In genomic region chr11:36333897-36334296, GRCh38 we compare ENCODE assay signal across 10 cellular contexts. TPM values are rescaled to one million over a fixed set of nuclear protein-coding genes. Genes with fewer than 3 reads are reported as not detected.
A peak's percentile ranks its signal among the peaks of the same experiment; 100 is the strongest.
DNase-seq lines count a peak whose midpoint lies in the region; ATAC-seq, FAIRE-seq and TF ChIP-seq lines count a peak whose summit lies in the region.
"Had no signal": no experiment of that assay in that cellular context is flagged by ENCODE, and none has a peak within 500 bp of the region (broad histone marks: within the 10 kb centered on the region; RNA-seq: fewer than 3 reads in every experiment).

No MANE protein-coding gene starts in this region.

- H3K9me3 ChIP-seq in keratinocyte (ENCODE audit: control insufficient read depth, low read depth, low read length): no peaks in the 10 kb centered on the region
- H3K9me3 ChIP-seq: esophagus squamous epithelium had no signal

- no peak overlapping the region for H3K27ac Mint-ChIP-seq in WTC11

- POLR2A ChIA-PET in WTC11 (lab: Charles Lee): no interaction called here

- H3K36me3 Mint-ChIP-seq in WTC11: no peaks in the 10 kb centered on the region

- peak overlapping the region; percentile 58 for H3K27ac ChIP-seq in keratinocyte (ENCODE audit: control insufficient read depth, insufficient read depth, low read length)
- H3K27ac ChIP-seq: esophagus squamous epithelium, RWPE1 had no signal

- H3K9ac ChIP-seq in keratinocyte (ENCODE audit: control insufficient read depth, extremely low read depth, insufficient read depth, low read length): no peak overlapping the region

- peaks cover 9% of the 10 kb centered on the region for H3K27me3 Mint-ChIP-seq in WTC11 (ENCODE audit: low read depth)

- no peak overlapping the region for H3K4me3 Mint-ChIP-seq in WTC11

- peaks cover 4% of the 10 kb centered on the region for H3K27me3 ChIP-seq in keratinocyte (ENCODE audit: control insufficient read depth, extremely low read depth, insufficient read depth, low read length)
- H3K27me3 ChIP-seq: esophagus squamous epithelium had no signal

- peaks cover 8% of the 10 kb centered on the region for H3K4me1 ChIP-seq in keratinocyte (ENCODE audit: control insufficient read depth, extremely low read depth, insufficient read depth, low read length)

- peaks cover 15% of the 10 kb centered on the region for H3K9me3 Mint-ChIP-seq in WTC11

- 0 out of 2 replicates have a peak, but pooled peaks cover 3% of the 10 kb centered on the region for H3K4me1 Mint-ChIP-seq in WTC11

- no peaks in the 10 kb centered on the region for H3K36me3 ChIP-seq in keratinocyte (ENCODE audit: control insufficient read depth in 2 of 2, extremely low read depth in 1 of 2, insufficient read depth in 2 of 2, low read length in 2 of 2)
- H3K36me3 ChIP-seq: esophagus squamous epithelium had no signal

- H4K20me1 ChIP-seq in keratinocyte (ENCODE audit: control insufficient read depth, extremely low read depth, insufficient read depth, low read length): no peaks in the 10 kb centered on the region

- CTCF ChIA-PET in WTC11 (lab: Charles Lee): no interaction called here

- H3K79me2 ChIP-seq in keratinocyte (ENCODE audit: control insufficient read depth, insufficient read depth, low read length): no peaks in the 10 kb centered on the region

- ATAC-seq in GM18861 (IDR thresholded peaks at IDR 0.05; ENCODE audit: unreplicated experiment): peak; percentile 51
- peak; percentile 100 for ATAC-seq in WTC11
- no peak for ATAC-seq in HG03521 (IDR thresholded peaks at IDR 0.05; ENCODE audit: unreplicated experiment)

- DNase-seq in HT-29 (ENCODE audit: low spot score): peak; percentile 59
- peak; percentile 31 for DNase-seq in WTC11 (ENCODE audit: low spot score)
- no peak for DNase-seq in keratinocyte (ENCODE audit: low read depth, low spot score)
- DNase-seq in putamen (ENCODE audit: low spot score): no peak
- DNase-seq in Ammon's horn (ENCODE audit: low spot score): no peak
- DNase-seq in NCI-H1092 (lab: John Stamatoyannopoulos, UW): no peak
- DNase-seq: esophagus squamous epithelium had no signal

- no peaks in the 10 kb centered on the region for H3K9me1 ChIP-seq in keratinocyte (ENCODE audit: control insufficient read depth, extremely low read depth, insufficient read depth, low read length)

- FAIRE-seq in keratinocyte (lab: Jason Lieb, UNC): peak; percentile 43

- H2AFZ ChIP-seq in keratinocyte (ENCODE audit: control insufficient read depth, low read length): no peak overlapping the region

- dilution Hi-C loops in keratinocyte (cut with MboI; ENCODE audit: extremely low pct_ligation_motif_present, low sequenced_read_pairs): no loop called here

- no peak overlapping the region for H3K4me3 ChIP-seq in keratinocyte (ENCODE audit: control insufficient read depth in 2 of 3, extremely low read depth in 1 of 3, insufficient read depth in 2 of 3, low read depth in 1 of 3, low read length in 3 of 3)
- H3K4me3 ChIP-seq: esophagus squamous epithelium had no signal

- TF ChIP-seq CTCF in WTC11 (IDR thresholded peaks at IDR 0.05) (no peak), keratinocyte (optimal IDR thresholded peaks at IDR 0.05 in 1 of 3, IDR thresholded peaks at IDR 0.05 in 1 of 3, conservative IDR thresholded peaks at IDR 0.05 in 1 of 3; ENCODE audit: extremely low read depth in 1 of 3, insufficient read depth in 2 of 3, low read length in 3 of 3) (no peak)

- H3K4me2 ChIP-seq in keratinocyte (ENCODE audit: control insufficient read depth, extremely low read depth, insufficient read depth, low read depth, low read length): peak overlapping the region; percentile 33

TF ChIP-seq in WTC11, 78 proteins besides CTCF, POLR2A, EP300 and RAD21:
- TF ChIP-seq, protein P1, sequence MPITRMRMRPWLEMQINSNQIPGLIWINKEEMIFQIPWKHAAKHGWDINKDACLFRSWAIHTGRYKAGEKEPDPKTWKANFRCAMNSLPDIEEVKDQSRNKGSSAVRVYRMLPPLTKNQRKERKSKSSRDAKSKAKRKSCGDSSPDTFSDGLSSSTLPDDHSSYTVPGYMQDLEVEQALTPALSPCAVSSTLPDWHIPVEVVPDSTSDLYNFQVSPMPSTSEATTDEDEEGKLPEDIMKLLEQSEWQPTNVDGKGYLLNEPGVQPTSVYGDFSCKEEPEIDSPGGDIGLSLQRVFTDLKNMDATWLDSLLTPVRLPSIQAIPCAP (CRISPR knock-in tag; IDR thresholded peaks at IDR 0.05): no peak
- TF ChIP-seq CREM (CRISPR knock-in tag; IDR thresholded peaks at IDR 0.05) (no peak), ESRRA (CRISPR knock-in tag; IDR thresholded peaks at IDR 0.05; ENCODE audit: borderline replicate concordance) (no peak), SP1 (CRISPR knock-in tag; conservative IDR thresholded peaks at IDR 0.05) (0 out of 2 replicates have a peak, but pooled peaks have one; percentile 35)

RNA-seq across cellular contexts. Expression of gene PRR5L, which starts 37.8 kb away (rescaled TPM):
- total RNA-seq in HT-29 (2014; rRNA removed; shearing (Covaris generic)): 80.1 and 92.8 TPM in 2 replicates
- 3.9 to 4.6 TPM (median 4.0 TPM) in 3 replicates for total RNA-seq in WTC11 (2021)
- polyA plus RNA-seq in keratinocyte: 14.0 to 20.1 TPM (median 15.7 TPM) in 3 replicates
- 3.0 TPM for polyA plus RNA-seq in keratinocyte (2011; ENCODE audit: low read depth)
- 22.4 and 26.3 TPM in 2 replicates for polyA plus RNA-seq in keratinocyte (2011; cell fraction: cytosol; rRNA removed)
- 46.8 and 60.6 TPM in 2 replicates for polyA plus RNA-seq in keratinocyte (2011; cell fraction: nucleus; rRNA removed)
- polyA plus RNA-seq in keratinocyte (2012; ENCODE audit: low replicate concordance): 4.8 and 13.3 TPM in 2 replicates
- polyA minus RNA-seq in keratinocyte: 23.9 to 28.9 TPM (median 26.1 TPM) in 3 replicates
- polyA minus RNA-seq in keratinocyte (2011; cell fraction: cytosol; rRNA and poly(A)+ RNA removed): 28.2 TPM
- polyA minus RNA-seq in keratinocyte (2011; cell fraction: nucleus; rRNA and poly(A)+ RNA removed): 26.9 and 37.5 TPM in 2 replicates

RNA-seq across cellular contexts. Expression of gene COMMD9, which starts 44.7 kb away (rescaled TPM):
- total RNA-seq in HT-29 (2014; rRNA removed; shearing (Covaris generic)): 93.7 and 96.6 TPM in 2 replicates
- total RNA-seq in WTC11 (2021): 26.1 to 33.3 TPM (median 27.1 TPM) in 3 replicates
- polyA plus RNA-seq in keratinocyte: 51.2 to 68.5 TPM (median 52.6 TPM) in 3 replicates
- polyA plus RNA-seq in keratinocyte (2011; ENCODE audit: low read depth): 3.6 TPM
- polyA plus RNA-seq in keratinocyte (2011; cell fraction: cytosol; rRNA removed): 70.3 and 97.8 TPM in 2 replicates
- polyA plus RNA-seq in keratinocyte (2011; cell fraction: nucleus; rRNA removed): 40.9 and 56.7 TPM in 2 replicates
- 27.7 and 58.0 TPM in 2 replicates for polyA plus RNA-seq in keratinocyte (2012; ENCODE audit: low replicate concordance)
- polyA minus RNA-seq in keratinocyte: 47.4 to 85.5 TPM (median 68.2 TPM) in 3 replicates
- polyA minus RNA-seq in keratinocyte (2011; cell fraction: cytosol; rRNA and poly(A)+ RNA removed): 42.6 TPM
- polyA minus RNA-seq in keratinocyte (2011; cell fraction: nucleus; rRNA and poly(A)+ RNA removed): 9.2 and 12.1 TPM in 2 replicates

Comparison
In these comparisons a context has a peak if more than half of its experiments do, and no peak if none do; other contexts are left out.
1. DNase-seq: peak in HT-29 (single experiment) and WTC11 (single experiment); none in keratinocyte (single experiment), putamen (single experiment), Ammon's horn (single experiment) and NCI-H1092 (single experiment).
2. RNA of gene PRR5L, which starts 37.8 kb away (total RNA-seq): 80.1 to 92.8 TPM in HT-29; 3.9 to 4.6 TPM in WTC11; every median in the first group is over 10 times any median in the second.